19 cellular contexts compared by ENCODE assay signal in genomic region chr18:33923980-33924379, GRCh38.
DNase-seq lines count a peak whose midpoint lies in the region; ATAC-seq and TF ChIP-seq lines count a peak whose summit lies in the region.
"Had no signal": no experiment of that assay in that cellular context is flagged by ENCODE, and none has a peak within 500 bp of the region (broad histone marks: within the 10 kb centered on the region; RNA-seq: fewer than 3 reads in every experiment).

No MANE protein-coding gene starts in this region.

- H3K23ac ChIP-seq in neuronal stem cell (ENCODE audit: low read depth, low read length, poor library complexity) = no peak overlapping the region

- no peak overlapping the region for H4K8ac ChIP-seq in neuronal stem cell (ENCODE audit: low read depth, low read length)

- no peak for TF ChIP-seq CTCF in foreskin fibroblast (IDR thresholded peaks at IDR 0.05; ENCODE audit: low read depth, low read length)

- peak; percentile 90 for DNase-seq in NCI-H1092 (lab: John Stamatoyannopoulos, UW)
- DNase-seq in NCI-H2029 treated with DMSO at 0.1 percent for 48 hours (lab: John Stamatoyannopoulos, UW) = peak; percentile 48
- DNase-seq in NCI-H748 treated with DMSO at 0.1 percent for 48 hours (lab: John Stamatoyannopoulos, UW) = peak; percentile 90
- no peak for DNase-seq in neuronal stem cell (ENCODE audit: low spot score)
- no peak for DNase-seq in foreskin fibroblast
- DNase-seq in activated naive CD4-positive, alpha-beta T cell treated with anti-CD3 and anti-CD28 coated beads, Interleukin-2, amount 50 U/mL, for 16 hours = no peak
- DNase-seq: activated CD4-positive, alpha-beta T cell treated with anti-CD3 and anti-CD28 coated beads, Interleukin-2, amount 50 U/mL, for 48 hours; activated gamma-delta T cell treated with Interleukin-2 at 50 U/mL for 16 hours; hippocampal formation; kidney glomerular epithelial cell; naive B cell; NCI-H187; pancreas; sigmoid colon; T-helper 17 cell; WERI-Rb-1 had no signal

- no peak overlapping the region for H3K18ac ChIP-seq in neuronal stem cell (ENCODE audit: low read length)

- peaks cover 2% of the 10 kb centered on the region for H3K79me1 ChIP-seq in neuronal stem cell (ENCODE audit: low read depth, low read length)

- H3K36me3 ChIP-seq in neuronal stem cell (replicated peaks in 1 of 2; ENCODE audit: control insufficient read depth in 2 of 2, insufficient read depth in 2 of 2, low read length in 2 of 2) = no peaks in the 10 kb centered on the region
- H3K36me3 ChIP-seq: HAP-1, pancreas, sigmoid colon, WERI-Rb-1 had no signal

- no peak overlapping the region for H2AK5ac ChIP-seq in neuronal stem cell (ENCODE audit: low read depth, low read length)

- WGBS in neuronal stem cell (ENCODE audit: extremely low coverage in 2 of 2, insufficient read length in 2 of 2, insufficient replicate concordance in 1 of 2), 2 donors = no CpG with 5 or more reads among the region's 3 CpGs

- no peak overlapping the region for H2BK5ac ChIP-seq in neuronal stem cell (ENCODE audit: low read length)

- no peak overlapping the region for H3K9ac ChIP-seq in neuronal stem cell (ENCODE audit: low read depth, low read length, poor library complexity)

- H3K9me3 ChIP-seq in neuronal stem cell (replicated peaks in 1 of 2; ENCODE audit: control insufficient read depth in 2 of 2, insufficient read depth in 1 of 2, low read depth in 1 of 2, low read length in 2 of 2) = no peaks in the 10 kb centered on the region
- H3K9me3 ChIP-seq: HAP-1, pancreas, sigmoid colon had no signal

- H4K91ac ChIP-seq in neuronal stem cell (ENCODE audit: low read depth, low read length, poor library complexity) = no peak overlapping the region

- H2BK15ac ChIP-seq in neuronal stem cell (ENCODE audit: low read length) = no peak overlapping the region

- no peak overlapping the region for H3K4ac ChIP-seq in neuronal stem cell (ENCODE audit: low read length)

- H2AFZ ChIP-seq in neuronal stem cell (ENCODE audit: low read length) = peak overlapping the region; percentile 54

- no peaks in the 10 kb centered on the region for H3K27me3 ChIP-seq in neuronal stem cell (ENCODE audit: control insufficient read depth in 3 of 3, insufficient read depth in 3 of 3, low read depth in 1 of 3, low read length in 3 of 3)
- H3K27me3 ChIP-seq: pancreas, sigmoid colon had no signal

- H3K14ac ChIP-seq in neuronal stem cell (ENCODE audit: low read length) = no peak overlapping the region

- H3K4me3 ChIP-seq in neuronal stem cell (ENCODE audit: low read length in 2 of 2) = no peak overlapping the region
- H3K4me3 ChIP-seq in foreskin fibroblast (ENCODE audit: low read depth in 1 of 2, low read length in 2 of 2) = no peak overlapping the region
- H3K4me3 ChIP-seq: HAP-1, pancreas, sigmoid colon had no signal

- H3K4me2 ChIP-seq in neuronal stem cell (ENCODE audit: insufficient read depth, low read length, poor library complexity, severe bottlenecking) = no peak overlapping the region

- no peak overlapping the region for H3K27ac ChIP-seq in neuronal stem cell (replicated peaks; ENCODE audit: low read length)
- H3K27ac ChIP-seq: pancreas, sigmoid colon, WERI-Rb-1 had no signal

- H2BK12ac ChIP-seq in neuronal stem cell (ENCODE audit: low read length) = no peak overlapping the region

- H2BK120ac ChIP-seq in neuronal stem cell (ENCODE audit: low read depth, low read length) = no peak overlapping the region

- ATAC-seq in HG03135 (IDR thresholded peaks at IDR 0.05; ENCODE audit: unreplicated experiment) = no peak
- ATAC-seq: stimulated activated memory B cell treated with anti-CD40 and anti-IgM and Interleukin-4, amounts not matched to agents 10 μg/mL and 1 μg/mL and 100 μg/mL, for 72 hours; T-helper 17 cell had no signal

- peaks cover 3 to 7% of the 10 kb centered on the region in 2 donors for H3K4me1 ChIP-seq in neuronal stem cell (ENCODE audit: control insufficient read depth in 2 of 2, insufficient read depth in 1 of 2, low read depth in 1 of 2, low read length in 2 of 2)
- H3K4me1 ChIP-seq: HAP-1, pancreas had no signal

Comparison
In these comparisons a context has a peak if more than half of its experiments do, and no peak if none do; other contexts are left out.
1. DNase-seq: peak in NCI-H1092 (single experiment), NCI-H2029 treated with DMSO at 0.1 percent for 48 hours (single experiment) and NCI-H748 treated with DMSO at 0.1 percent for 48 hours (single experiment); none in neuronal stem cell (single experiment), foreskin fibroblast (0 of 2) and activated naive CD4-positive, alpha-beta T cell treated with anti-CD3 and anti-CD28 coated beads, Interleukin-2, amount 50 U/mL, for 16 hours (single experiment).